In the genomic region with DNA sequence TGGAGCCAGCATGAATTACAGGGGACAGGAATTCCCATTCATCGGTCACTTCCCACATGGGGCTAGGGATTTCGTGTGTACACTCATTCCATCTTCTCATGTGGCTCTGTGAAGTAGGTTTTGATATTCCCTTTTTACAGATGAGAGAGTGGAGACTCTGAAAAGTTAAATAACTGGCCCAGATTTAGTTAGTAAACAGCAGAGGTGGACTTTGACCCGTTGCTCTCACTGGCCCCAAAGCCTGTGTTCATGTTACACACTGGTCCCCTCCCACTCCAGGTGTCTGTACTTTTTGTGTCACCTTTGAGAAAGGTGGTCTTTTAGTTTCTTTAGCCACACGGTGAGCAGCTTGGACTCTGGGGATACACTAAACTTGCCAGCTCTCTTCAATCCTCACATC, we compare ENCODE assay signal across 24 cellular contexts.
DNase-seq lines count a peak whose midpoint lies in the region; ATAC-seq, FAIRE-seq and TF ChIP-seq lines count a peak whose summit lies in the region.
"Had no signal": no experiment of that assay in that cellular context is flagged by ENCODE, and none has a peak within 500 bp of the region (broad histone marks: within the 10 kb centered on the region; RNA-seq: fewer than 3 reads in every experiment).

No MANE protein-coding gene starts in this region.

- in situ Hi-C loops in IMR-90 (cut with MboI; ENCODE audit: low sequenced_read_pairs), result no loop called here

- no peak overlapping the region for H3K56ac ChIP-seq in IMR-90 (ENCODE audit: extremely low read depth, insufficient read depth, low read length)

- H3K27me3 ChIP-seq in IMR-90 (ENCODE audit: control insufficient read depth, insufficient read depth, low read length) (no peaks in the 10 kb centered on the region), small intestine (ENCODE audit: control insufficient read depth in 2 of 2, insufficient read depth in 2 of 2, low read length in 2 of 2) (no peaks in the 10 kb centered on the region)

- H3K27me3 Mint-ChIP-seq in immature natural killer cell (ENCODE audit: low read depth in 3 of 3), result peaks cover 26 to 38% (median 27%) of the 10 kb centered on the region in 3 donors
- no peaks in the 10 kb centered on the region for H3K27me3 Mint-ChIP-seq in stimulated activated naive CD8-positive, alpha-beta T cell treated with anti-CD3 and anti-CD28 coated beads, Interleukin-15, amount 100 ng/mL, for 72 hours
- H3K27me3 Mint-ChIP-seq: activated CD4-positive, alpha-beta memory T cell treated with anti-CD3 and anti-CD28 coated beads, Interleukin-2, amount 10 ng/mL, durations not matched to agents 7 days and 5 days; effector memory CD8-positive, alpha-beta T cell had no signal

- peaks cover 24 to 48% (median 37%) of the 10 kb centered on the region in 3 donors for H3K36me3 Mint-ChIP-seq in immature natural killer cell

- no peak overlapping the region for H2BK5ac ChIP-seq in IMR-90 (ENCODE audit: low read depth, low read length, poor library complexity, severe bottlenecking)

- BruUV-seq in IMR-90 (replicated peaks; lab: Mats Ljungman, UMichigan), result no TSS peak

- no peak overlapping the region for H4K8ac ChIP-seq in IMR-90 (ENCODE audit: low read depth in 2 of 2, low read length in 2 of 2)

- no peak overlapping the region for H3K14ac ChIP-seq in IMR-90 (replicated peaks; ENCODE audit: low read depth, low read length)

- peaks cover 59 to 98% of the 10 kb centered on the region in 2 experiments for H3K79me1 ChIP-seq in IMR-90 (ENCODE audit: low read depth in 1 of 2, low read length in 2 of 2)

- H3K9ac ChIP-seq in IMR-90 (ENCODE audit: low read depth, low read length), result no peak overlapping the region
- H3K9ac ChIP-seq: parathyroid adenoma had no signal

- intact Hi-C loops in IMR-90 (cut with micrococcal nuclease), result no loop called here

- no peak overlapping the region for H3K4me2 ChIP-seq in IMR-90 (ENCODE audit: low read depth, low read length)
- H3K4me2 ChIP-seq: PC-9 had no signal

- no peak overlapping the region for H2BK120ac ChIP-seq in IMR-90 (ENCODE audit: low read depth, low read length)

- no peak overlapping the region; the same call in 1 of the 2 replicates for H3K4ac ChIP-seq in IMR-90 (ENCODE audit: low read depth, low read length)

- FAIRE-seq in small intestine (lab: Jason Lieb, UNC) (no peak), RCC 7860 (lab: Jason Lieb, UNC) (no peak)

- no peak overlapping the region for H2AFZ ChIP-seq in IMR-90 (replicated peaks; ENCODE audit: low read length, poor library complexity)
- H2AFZ ChIP-seq: parathyroid adenoma, PC-9 had no signal

- WGBS in IMR-90 (ENCODE audit: extremely low coverage in 2 of 2, insufficient read length in 1 of 2), 2 experiments, result no CpG with 5 or more reads among the region's 4 CpGs
- 23 to 67% (median 45%) methylated on average over 4 of the region's 4 CpGs for WGBS in small intestine, 3 donors

- H3K9me3 ChIP-seq in IMR-90 (ENCODE audit: control insufficient read depth, insufficient read depth, low read length) (no peaks in the 10 kb centered on the region), small intestine (ENCODE audit: control insufficient read depth, low read depth) (no peaks in the 10 kb centered on the region)

- peak overlapping the region in 5 of 6 donors; percentile 72 to 99 (median 91) for H3K27ac Mint-ChIP-seq in immature natural killer cell
- H3K27ac Mint-ChIP-seq in stimulated activated naive CD8-positive, alpha-beta T cell treated with anti-CD3 and anti-CD28 coated beads, Interleukin-15, amount 100 ng/mL, for 72 hours, result no peak overlapping the region
- H3K27ac Mint-ChIP-seq: activated B cell treated with CpG ODN at 0.5 μM for 24 hours; CD8-positive, alpha-beta T cell; naive B cell had no signal

- H3K23ac ChIP-seq in IMR-90 (ENCODE audit: low read depth, low read length), result no peak overlapping the region; the same call in 1 of the 2 replicates

- no peak overlapping the region for H3K27ac ChIP-seq in IMR-90 (ENCODE audit: insufficient read depth, low read length)
- H3K27ac ChIP-seq in small intestine (ENCODE audit: low read depth in 1 of 2, low read length in 1 of 2), result no peak overlapping the region
- H3K27ac ChIP-seq: parathyroid adenoma, PC-9, skin epidermis had no signal

- no peak overlapping the region for H3K4me3 ChIP-seq in IMR-90 (ENCODE audit: insufficient read depth, low read depth, low read length)
- no peak overlapping the region for H3K4me3 ChIP-seq in small intestine (ENCODE audit: low read depth in 1 of 2, low read length in 2 of 2)
- H3K4me3 ChIP-seq: lung, PC-9, skin epidermis had no signal

- H4K91ac ChIP-seq in IMR-90 (ENCODE audit: insufficient read depth, low read depth, low read length), result no peak overlapping the region; the same call in 1 of the 2 replicates

- dilution Hi-C loops in IMR-90 (cut with HindIII; ENCODE audit: low sequenced_read_pairs, unreplicated experiment), result no loop called here

- TF ChIP-seq RAD21 in IMR-90 (IDR thresholded peaks at IDR 0.05; ENCODE audit: low read length), result no peak

- TF ChIP-seq POLR2A in IMR-90 (IDR thresholded peaks at IDR 0.05; ENCODE audit: low read depth, low read length), result no peak

- H2AK9ac ChIP-seq in IMR-90 (replicated peaks; ENCODE audit: low read depth, low read length, poor library complexity), result no peak overlapping the region

- H3K36me3 ChIP-seq in IMR-90 (ENCODE audit: control insufficient read depth, insufficient read depth, low read length), result peaks cover 69% of the 10 kb centered on the region
- peaks cover 0 to 26% of the 10 kb centered on the region in 2 donors for H3K36me3 ChIP-seq in small intestine (ENCODE audit: control insufficient read depth in 2 of 2, insufficient read depth in 2 of 2, low read length in 2 of 2)

- CTCF ChIA-PET in IMR-90 (lab: Yijun Ruan, JAX), result no interaction called here

- peak overlapping the region; percentile 5; the same call in 1 of the 2 replicates for H2AK5ac ChIP-seq in IMR-90 (ENCODE audit: low read depth, low read length)

- no peaks in the 10 kb centered on the region for H4K20me1 ChIP-seq in IMR-90 (ENCODE audit: insufficient read depth, low read length)

- H4K5ac ChIP-seq in IMR-90 (ENCODE audit: low read depth, low read length), result no peak overlapping the region

- H2BK15ac ChIP-seq in IMR-90 (ENCODE audit: low read depth, low read length), result no peak overlapping the region; the same call in 2 of the 3 replicates

- no peak for ATAC-seq in IMR-90 (ENCODE audit: low read depth)
- no peak for ATAC-seq in stimulated activated naive CD8-positive, alpha-beta T cell treated with anti-CD3 and anti-CD28 coated beads, Interleukin-15, amount 100 ng/mL, for 72 hours
- no peak for ATAC-seq in HG03196 (IDR thresholded peaks at IDR 0.05; ENCODE audit: unreplicated experiment)
- ATAC-seq: CD8-positive, alpha-beta T cell; effector memory CD8-positive, alpha-beta T cell had no signal

- POLR2A ChIA-PET in IMR-90 (lab: Charles Lee; ENCODE audit: unreplicated experiment), result no interaction called here

- no peak overlapping the region for H3K4me3 Mint-ChIP-seq in immature natural killer cell
- no peak overlapping the region for H3K4me3 Mint-ChIP-seq in stimulated activated naive CD8-positive, alpha-beta T cell treated with anti-CD3 and anti-CD28 coated beads, Interleukin-15, amount 100 ng/mL, for 72 hours
- H3K4me3 Mint-ChIP-seq: activated B cell treated with CpG ODN at 0.5 μM for 24 hours; activated CD4-positive, alpha-beta memory T cell treated with anti-CD3 and anti-CD28 coated beads, Interleukin-2, amount 10 ng/mL, durations not matched to agents 7 days and 5 days; CD8-positive, alpha-beta T cell; effector memory CD8-positive, alpha-beta T cell; naive B cell; T-helper 2 cell treated with Interferon-gamma antibody and Interleukin-4, amounts not matched to agents 5 μg/mL and 100 μg/mL, for 36 hours had no signal

- no peak overlapping the region for H3K18ac ChIP-seq in IMR-90 (ENCODE audit: low read depth, low read length)

- H2BK20ac ChIP-seq in IMR-90 (ENCODE audit: low read depth, low read length), result no peak overlapping the region

- H3K4me1 ChIP-seq in IMR-90 (ENCODE audit: control insufficient read depth, insufficient read depth, low read length) (peaks cover 31% of the 10 kb centered on the region), small intestine (ENCODE audit: control insufficient read depth in 2 of 2, insufficient read depth in 1 of 2, low read depth in 1 of 2, low read length in 1 of 2) (peaks cover 2 to 7% of the 10 kb centered on the region in 2 donors)
- H3K4me1 ChIP-seq: parathyroid adenoma had no signal

- peaks cover 0 to 3% (median 0%) of the 10 kb centered on the region in 6 donors for H3K9me3 Mint-ChIP-seq in immature natural killer cell
- H3K9me3 Mint-ChIP-seq in stimulated activated naive CD8-positive, alpha-beta T cell treated with anti-CD3 and anti-CD28 coated beads, Interleukin-15, amount 100 ng/mL, for 72 hours, result no peaks in the 10 kb centered on the region
- H3K9me3 Mint-ChIP-seq: activated B cell treated with CpG ODN at 0.5 μM for 24 hours; activated CD4-positive, alpha-beta memory T cell treated with anti-CD3 and anti-CD28 coated beads, Interleukin-2, amount 10 ng/mL, durations not matched to agents 7 days and 5 days; CD8-positive, alpha-beta T cell; effector memory CD8-positive, alpha-beta T cell; naive B cell; T-helper 2 cell treated with Interferon-gamma antibody and Interleukin-4, amounts not matched to agents 5 μg/mL and 100 μg/mL, for 36 hours had no signal

- DNase-seq in COLO668 (lab: John Stamatoyannopoulos, UW; ENCODE audit: unreplicated experiment) (peak; percentile 51), IMR-90 (no peak), immature natural killer cell (no peak), small intestine (peak; percentile 48), activated gamma-delta T cell (lab: John Stamatoyannopoulos, UW) (no peak), RCC 7860 (ENCODE audit: low spot score) (no peak)
- no peak for DNase-seq in stimulated activated naive CD8-positive, alpha-beta T cell treated with anti-CD3 and anti-CD28 coated beads, Interleukin-15, amount 100 ng/mL, for 72 hours
- DNase-seq: activated B cell treated with CpG ODN at 0.5 μM for 24 hours; activated CD4-positive, alpha-beta memory T cell treated with anti-CD3 and anti-CD28 coated beads, Interleukin-2, amount 10 ng/mL, durations not matched to agents 7 days and 5 days; activated naive CD4-positive, alpha-beta T cell treated with Interleukin-2 at 50 U/mL for 16 hours; amygdala; CD8-positive, alpha-beta T cell; effector memory CD8-positive, alpha-beta T cell; head of caudate nucleus; naive B cell; NCI-H146; NCI-H82; PC-9; stimulated activated CD4-positive, alpha-beta T cell treated with anti-CD3 and anti-CD28 coated beads, Interleukin-4, amount 100 ng/mL, for 1 hour had no signal

- H3K9me1 ChIP-seq in IMR-90 (ENCODE audit: insufficient read depth, low read length), result peaks cover 53% of the 10 kb centered on the region

- no peak for TF ChIP-seq CTCF in IMR-90 (conservative IDR thresholded peaks at IDR 0.05; ENCODE audit: low read depth, low read length)

- peaks cover 71 to 83% of the 10 kb centered on the region in 2 donors for H3K4me1 Mint-ChIP-seq in immature natural killer cell
- peaks cover 69% of the 10 kb centered on the region for H3K4me1 Mint-ChIP-seq in stimulated activated naive CD8-positive, alpha-beta T cell treated with anti-CD3 and anti-CD28 coated beads, Interleukin-15, amount 100 ng/mL, for 72 hours

TF ChIP-seq in IMR-90, 13 proteins besides CTCF, POLR2A, EP300 and RAD21 (continues in another document):
- TF ChIP-seq BHLHE40 (IDR thresholded peaks at IDR 0.05; ENCODE audit: low read depth, low read length) (no peak), RFX5 (IDR thresholded peaks at IDR 0.05; ENCODE audit: low read depth, low read length) (no peak), NFE2L2 (IDR thresholded peaks at IDR 0.05; ENCODE audit: low read depth, low read length) (no peak)

Comparison
In these comparisons a context has a peak if more than half of its experiments do, and no peak if none do; other contexts are left out.
1. DNase-seq: peak in COLO668 (single experiment) and small intestine (single experiment); none in IMR-90 (single experiment), immature natural killer cell (0 of 3), stimulated activated naive CD8-positive, alpha-beta T cell treated with anti-CD3 and anti-CD28 coated beads, Interleukin-15, amount 100 ng/mL, for 72 hours (0 of 2), activated gamma-delta T cell (single experiment) and RCC 7860 (single experiment).
2. H3K27ac Mint-ChIP-seq: peak in immature natural killer cell (5 of 6); none in stimulated activated naive CD8-positive, alpha-beta T cell treated with anti-CD3 and anti-CD28 coated beads, Interleukin-15, amount 100 ng/mL, for 72 hours (0 of 2).